22 cellular contexts compared by ENCODE assay signal in the genomic region with DNA sequence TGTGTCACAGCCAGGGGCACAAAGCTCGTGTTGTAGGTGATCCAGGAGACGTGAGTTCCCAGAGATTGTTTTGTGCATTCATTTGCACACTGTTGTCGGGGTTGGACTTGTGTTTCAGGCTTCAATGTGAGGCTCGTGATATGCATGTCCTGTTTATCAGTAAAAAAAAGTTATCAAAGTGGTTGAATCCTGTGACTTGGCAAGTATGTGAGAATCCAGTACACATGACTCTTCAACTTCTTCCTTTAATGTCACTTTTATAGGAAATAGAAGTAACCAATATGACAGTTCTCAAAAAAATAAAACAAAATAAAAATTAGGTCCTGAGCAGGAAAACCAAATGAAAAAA. TPM values are rescaled to one million over a fixed set of nuclear protein-coding genes. Genes with fewer than 3 reads are reported as not detected.
A peak's percentile ranks its signal among the peaks of the same experiment; 100 is the strongest.
DNase-seq lines count a peak whose midpoint lies in the region; ATAC-seq and TF ChIP-seq lines count a peak whose summit lies in the region.
"Had no signal": no experiment of that assay in that cellular context is flagged by ENCODE, and none has a peak within 500 bp of the region (broad histone marks: within the 10 kb centered on the region; RNA-seq: fewer than 3 reads in every experiment).

No MANE protein-coding gene starts in this region.

- H3K9me3 Mint-ChIP-seq in activated T-cell treated with anti-CD3 and anti-CD28 coated beads, Interleukin-2, amount 50 U/mL, for 4 hours, result peaks cover 13% of the 10 kb centered on the region
- H3K9me3 Mint-ChIP-seq in CD8-positive, alpha-beta memory T cell, result peaks cover 0 to 14% (median 8%) of the 10 kb centered on the region in 5 donors
- peaks cover 45% of the 10 kb centered on the region for H3K9me3 Mint-ChIP-seq in activated T-helper 1 cell treated with anti-CD3 and anti-CD28 coated beads, Interleukin-12 subunit alpha, Interleukin-12 subunit beta, Interleukin-2, Interleukin-4 antibody, amounts not matched to agents 30 ng/mL and 10 ng/mL and 1 ng/mL, durations not matched to agents 14 hours and 24 hours and 36 hours
- H3K9me3 Mint-ChIP-seq in natural killer cell, result no peaks in the 10 kb centered on the region
- H3K9me3 Mint-ChIP-seq: neural progenitor cell had no signal

- POLR2A ChIA-PET in CD8-positive, alpha-beta memory T cell (lab: Charles Lee), result no interaction called here

- intact Hi-C loops in activated T-helper 1 cell treated with anti-CD3 and anti-CD28 coated beads, Interleukin-12 subunit alpha, Interleukin-12 subunit beta, Interleukin-2, Interleukin-4 antibody, amounts not matched to agents 30 ng/mL and 10 ng/mL and 1 ng/mL, durations not matched to agents 14 hours and 24 hours and 36 hours (cut with micrococcal nuclease), result loop anchor here (1.0 kb wide), 1 partner anchor 8 kb away; no protein-coding TSS in a partner anchor
- intact Hi-C loops in natural killer cell (cut with micrococcal nuclease), result no loop called here

- H3K27me3 ChIP-seq in CD8-positive, alpha-beta memory T cell (ENCODE audit: insufficient read depth, low read length, poor library complexity, severe bottlenecking), result no peaks in the 10 kb centered on the region
- H3K27me3 ChIP-seq: neural progenitor cell had no signal

- no peaks in the 10 kb centered on the region for H3K27me3 Mint-ChIP-seq in activated T-cell treated with anti-CD3 and anti-CD28 coated beads, Interleukin-2, amount 50 U/mL, for 4 hours (ENCODE audit: low read depth)
- H3K27me3 Mint-ChIP-seq in CD8-positive, alpha-beta memory T cell, result peaks cover 5 to 18% of the 10 kb centered on the region in 2 donors
- peaks cover 11% of the 10 kb centered on the region for H3K27me3 Mint-ChIP-seq in activated T-helper 1 cell treated with anti-CD3 and anti-CD28 coated beads, Interleukin-12 subunit alpha, Interleukin-12 subunit beta, Interleukin-2, Interleukin-4 antibody, amounts not matched to agents 30 ng/mL and 10 ng/mL and 1 ng/mL, durations not matched to agents 14 hours and 24 hours and 36 hours (ENCODE audit: insufficient read depth)
- H3K27me3 Mint-ChIP-seq in natural killer cell (ENCODE audit: low read depth in 2 of 2), result peaks cover 0 to 6% of the 10 kb centered on the region in 2 donors

- no peak overlapping the region for H3K27ac ChIP-seq in CD8-positive, alpha-beta memory T cell (ENCODE audit: low read depth, low read length)
- H3K27ac ChIP-seq: esophagus muscularis mucosa, neural progenitor cell had no signal

- peaks cover 3% of the 10 kb centered on the region for H3K36me3 Mint-ChIP-seq in activated T-cell treated with anti-CD3 and anti-CD28 coated beads, Interleukin-2, amount 50 U/mL, for 4 hours (ENCODE audit: insufficient read depth)
- H3K36me3 Mint-ChIP-seq in CD8-positive, alpha-beta memory T cell, result peaks cover 0 to 6% (median 0%) of the 10 kb centered on the region in 3 donors
- H3K36me3 Mint-ChIP-seq in activated T-helper 1 cell treated with anti-CD3 and anti-CD28 coated beads, Interleukin-12 subunit alpha, Interleukin-12 subunit beta, Interleukin-2, Interleukin-4 antibody, amounts not matched to agents 30 ng/mL and 10 ng/mL and 1 ng/mL, durations not matched to agents 14 hours and 24 hours and 36 hours (ENCODE audit: low read depth), result peaks cover 14% of the 10 kb centered on the region
- no peaks in the 10 kb centered on the region for H3K36me3 Mint-ChIP-seq in natural killer cell
- H3K36me3 Mint-ChIP-seq: neural progenitor cell had no signal

- peak overlapping the region; percentile 36 for H3K4me3 ChIP-seq in CD8-positive, alpha-beta memory T cell (ENCODE audit: low read length)
- H3K4me3 ChIP-seq: esophagus muscularis mucosa, neural progenitor cell had no signal

- CTCF ChIA-PET in CD8-positive, alpha-beta memory T cell (lab: Charles Lee), result no interaction called here

- H3K36me3 ChIP-seq in CD8-positive, alpha-beta memory T cell (ENCODE audit: insufficient read depth, low read length), result no peaks in the 10 kb centered on the region
- H3K36me3 ChIP-seq: esophagus muscularis mucosa, neural progenitor cell had no signal

- H3K27ac Mint-ChIP-seq in CD8-positive, alpha-beta memory T cell, result peak overlapping the region in 7 of 8 donors; percentile 1 to 57 (median 24)
- H3K27ac Mint-ChIP-seq in activated T-helper 1 cell treated with anti-CD3 and anti-CD28 coated beads, Interleukin-12 subunit alpha, Interleukin-12 subunit beta, Interleukin-2, Interleukin-4 antibody, amounts not matched to agents 30 ng/mL and 10 ng/mL and 1 ng/mL, durations not matched to agents 14 hours and 24 hours and 36 hours, result peak overlapping the region; percentile 85
- H3K27ac Mint-ChIP-seq in natural killer cell, result peak overlapping the region; percentile 14 to 68
- H3K27ac Mint-ChIP-seq: neural progenitor cell had no signal

- peaks cover 39% of the 10 kb centered on the region for H3K4me1 Mint-ChIP-seq in activated T-cell treated with anti-CD3 and anti-CD28 coated beads, Interleukin-2, amount 50 U/mL, for 4 hours (ENCODE audit: low read depth)
- peaks cover 12 to 17% (median 16%) of the 10 kb centered on the region in 3 donors for H3K4me1 Mint-ChIP-seq in CD8-positive, alpha-beta memory T cell
- peaks cover 45% of the 10 kb centered on the region for H3K4me1 Mint-ChIP-seq in activated T-helper 1 cell treated with anti-CD3 and anti-CD28 coated beads, Interleukin-12 subunit alpha, Interleukin-12 subunit beta, Interleukin-2, Interleukin-4 antibody, amounts not matched to agents 30 ng/mL and 10 ng/mL and 1 ng/mL, durations not matched to agents 14 hours and 24 hours and 36 hours (ENCODE audit: low read depth)
- H3K4me1 Mint-ChIP-seq in natural killer cell, result peaks cover 11 to 12% of the 10 kb centered on the region in 2 donors
- H3K4me1 Mint-ChIP-seq: neural progenitor cell had no signal

- no peak for TF ChIP-seq CTCF in natural killer cell (IDR thresholded peaks at IDR 0.05)

- no peak for DNase-seq in activated T-cell treated with anti-CD3 and anti-CD28 coated beads, Interleukin-2, amount 50 U/mL, for 4 hours
- no peak for DNase-seq in activated T-cell treated with anti-CD3 and anti-CD28 coated beads for 4 hours
- no peak for DNase-seq in CD8-positive, alpha-beta memory T cell
- no peak for DNase-seq in activated T-helper 1 cell treated with anti-CD3 and anti-CD28 coated beads, Interleukin-12 subunit alpha, Interleukin-12 subunit beta, Interleukin-2, Interleukin-4 antibody, amounts not matched to agents 30 ng/mL and 10 ng/mL and 1 ng/mL, durations not matched to agents 14 hours and 24 hours and 36 hours (ENCODE audit: low spot score)
- DNase-seq in natural killer cell, result no peak
- no peak for DNase-seq in GDM1 (lab: John Stamatoyannopoulos, UW)
- DNase-seq in activated CD4-positive, CD25-positive, alpha-beta regulatory T cell treated with anti-CD3 and anti-CD28 coated beads, Interleukin-2, amount 50 U/mL, for 72 hours, result no peak
- DNase-seq: activated CD4-positive, CD25-positive, alpha-beta regulatory T cell; Karpas-422; NCI-H1694; NCI-H2171 treated with DMSO at 0.1 percent for 48 hours; NCI-H524 treated with DMSO at 0.1 percent for 48 hours; T-helper 9 cell had no signal

- H3K9me3 ChIP-seq in CD8-positive, alpha-beta memory T cell (ENCODE audit: low read length), result no peaks in the 10 kb centered on the region
- H3K9me3 ChIP-seq: esophagus muscularis mucosa had no signal

- peaks cover 15% of the 10 kb centered on the region for H3K4me1 ChIP-seq in CD8-positive, alpha-beta memory T cell (ENCODE audit: insufficient read depth, low read length)
- H3K4me1 ChIP-seq: esophagus muscularis mucosa, neural progenitor cell had no signal

- peak overlapping the region; percentile 39 for H3K4me3 Mint-ChIP-seq in activated T-cell treated with anti-CD3 and anti-CD28 coated beads, Interleukin-2, amount 50 U/mL, for 4 hours
- H3K4me3 Mint-ChIP-seq in CD8-positive, alpha-beta memory T cell, result peak overlapping the region in 6 of 7 donors; percentile 7 to 68 (median 45)
- H3K4me3 Mint-ChIP-seq in activated T-helper 1 cell treated with anti-CD3 and anti-CD28 coated beads, Interleukin-12 subunit alpha, Interleukin-12 subunit beta, Interleukin-2, Interleukin-4 antibody, amounts not matched to agents 30 ng/mL and 10 ng/mL and 1 ng/mL, durations not matched to agents 14 hours and 24 hours and 36 hours, result peak overlapping the region; percentile 74
- no peak overlapping the region for H3K4me3 Mint-ChIP-seq in natural killer cell
- H3K4me3 Mint-ChIP-seq: neural progenitor cell had no signal

- ATAC-seq in activated T-cell treated with anti-CD3 and anti-CD28 coated beads, Interleukin-2, amount 50 U/mL, for 4 hours, result peak; percentile 11 to 18
- ATAC-seq in natural killer cell, result peak in 1 of 3 donors; percentile 10
- no peak for ATAC-seq in GM18520 (IDR thresholded peaks at IDR 0.05; ENCODE audit: unreplicated experiment)

RNA-seq across cellular contexts. Expression of gene SIGLEC8, which starts 9.5 kb away (rescaled TPM):
- not detected for total RNA-seq in activated T-cell treated with anti-CD3 and anti-CD28 coated beads, Interleukin-2, amount 50 U/mL, for 4 hours
- total RNA-seq in CD8-positive, alpha-beta memory T cell, result not detected
- not detected for polyA plus RNA-seq in CD8-positive, alpha-beta memory T cell
- 0.10 and 0.13 TPM in 2 replicates for total RNA-seq in activated T-helper 1 cell treated with anti-CD3 and anti-CD28 coated beads, Interleukin-12 subunit alpha, Interleukin-12 subunit beta, Interleukin-2, Interleukin-4 antibody, amounts not matched to agents 30 ng/mL and 10 ng/mL and 1 ng/mL, durations not matched to agents 14 hours and 24 hours and 36 hours
- total RNA-seq in natural killer cell, result not detected
- total RNA-seq: RPMI7951 had no signal
- polyA plus RNA-seq: AG04450 had no signal

RNA-seq across cellular contexts. Expression of gene CEACAM18, which starts 29.6 kb away (rescaled TPM):
- total RNA-seq in activated T-cell treated with anti-CD3 and anti-CD28 coated beads, Interleukin-2, amount 50 U/mL, for 4 hours, result not detected
- not detected for total RNA-seq in CD8-positive, alpha-beta memory T cell
- polyA plus RNA-seq in CD8-positive, alpha-beta memory T cell, result not detected
- not detected in 2 replicates for total RNA-seq in activated T-helper 1 cell treated with anti-CD3 and anti-CD28 coated beads, Interleukin-12 subunit alpha, Interleukin-12 subunit beta, Interleukin-2, Interleukin-4 antibody, amounts not matched to agents 30 ng/mL and 10 ng/mL and 1 ng/mL, durations not matched to agents 14 hours and 24 hours and 36 hours
- total RNA-seq in natural killer cell, result not detected
- total RNA-seq: esophagus muscularis mucosa, frontal cortex, liver, posterior vena cava, RPMI7951 had no signal
- polyA plus RNA-seq: AG04450, liver, thymus had no signal

RNA-seq across cellular contexts. Expression of gene SIGLEC10, which starts 31.3 kb away (rescaled TPM):
- total RNA-seq in activated T-cell treated with anti-CD3 and anti-CD28 coated beads, Interleukin-2, amount 50 U/mL, for 4 hours, result under 1 TPM; 0.43 to 0.63 (median 0.53) TPM
- 1 to 10 TPM; 2.4 to 2.9 TPM for total RNA-seq in CD8-positive, alpha-beta memory T cell
- polyA plus RNA-seq in CD8-positive, alpha-beta memory T cell, result 1.1 TPM
- total RNA-seq in activated T-helper 1 cell treated with anti-CD3 and anti-CD28 coated beads, Interleukin-12 subunit alpha, Interleukin-12 subunit beta, Interleukin-2, Interleukin-4 antibody, amounts not matched to agents 30 ng/mL and 10 ng/mL and 1 ng/mL, durations not matched to agents 14 hours and 24 hours and 36 hours, result 2.5 and 3.7 TPM in 2 replicates
- total RNA-seq in natural killer cell, result 10 to 100 TPM in 1 of 3 donors, 1 to 10 TPM in 2; 1.7 to 28.9 (median 6.6) TPM
- total RNA-seq: RPMI7951 had no signal
- polyA plus RNA-seq: AG04450 had no signal

RNA-seq across cellular contexts. Expression of gene SIGLEC12, which starts 52.9 kb away (rescaled TPM):
- total RNA-seq in activated T-cell treated with anti-CD3 and anti-CD28 coated beads, Interleukin-2, amount 50 U/mL, for 4 hours, result 1 to 10 TPM in 1 of 3 donors, under 1 TPM in 1, not detected in 1; 0.51 to 1.3 TPM
- total RNA-seq in CD8-positive, alpha-beta memory T cell, result 1 to 10 TPM in 1 of 2 experiments, under 1 TPM in 1; 0.60 to 1.0 TPM
- polyA plus RNA-seq in CD8-positive, alpha-beta memory T cell, result 0.31 TPM
- total RNA-seq in activated T-helper 1 cell treated with anti-CD3 and anti-CD28 coated beads, Interleukin-12 subunit alpha, Interleukin-12 subunit beta, Interleukin-2, Interleukin-4 antibody, amounts not matched to agents 30 ng/mL and 10 ng/mL and 1 ng/mL, durations not matched to agents 14 hours and 24 hours and 36 hours, result 0.52 and 0.54 TPM in 2 replicates
- under 1 TPM in 2 of 3 donors, not detected in 1; 0.50 to 0.57 TPM for total RNA-seq in natural killer cell
- total RNA-seq: frontal cortex, RPMI7951 had no signal
- polyA plus RNA-seq: AG04450 had no signal

RNA-seq across cellular contexts. Expression of gene C19orf84, which starts 58.3 kb away (rescaled TPM):
- not detected for total RNA-seq in activated T-cell treated with anti-CD3 and anti-CD28 coated beads, Interleukin-2, amount 50 U/mL, for 4 hours
- not detected for total RNA-seq in CD8-positive, alpha-beta memory T cell
- polyA plus RNA-seq in CD8-positive, alpha-beta memory T cell, result not detected
- total RNA-seq in activated T-helper 1 cell treated with anti-CD3 and anti-CD28 coated beads, Interleukin-12 subunit alpha, Interleukin-12 subunit beta, Interleukin-2, Interleukin-4 antibody, amounts not matched to agents 30 ng/mL and 10 ng/mL and 1 ng/mL, durations not matched to agents 14 hours and 24 hours and 36 hours, result 0.15 and 0.18 TPM in 2 replicates
- 1 to 10 TPM; 1.4 to 3.6 (median 1.7) TPM for total RNA-seq in natural killer cell
- total RNA-seq: esophagus muscularis mucosa, frontal cortex, posterior vena cava, RPMI7951 had no signal
- polyA plus RNA-seq: AG04450, liver had no signal

Comparison
In these comparisons a context has a peak if more than half of its experiments do, and no peak if none do; other contexts are left out.
1. H3K27ac Mint-ChIP-seq: peak in every context shown above with its lines; median percentile 85 in activated T-helper 1 cell treated with anti-CD3 and anti-CD28 coated beads, Interleukin-12 subunit alpha, Interleukin-12 subunit beta, Interleukin-2, Interleukin-4 antibody, amounts not matched to agents 30 ng/mL and 10 ng/mL and 1 ng/mL, durations not matched to agents 14 hours and 24 hours and 36 hours; 41 in natural killer cell; 24 in CD8-positive, alpha-beta memory T cell.